ENCODE assay signal across 14 cellular contexts in the genomic region with DNA sequence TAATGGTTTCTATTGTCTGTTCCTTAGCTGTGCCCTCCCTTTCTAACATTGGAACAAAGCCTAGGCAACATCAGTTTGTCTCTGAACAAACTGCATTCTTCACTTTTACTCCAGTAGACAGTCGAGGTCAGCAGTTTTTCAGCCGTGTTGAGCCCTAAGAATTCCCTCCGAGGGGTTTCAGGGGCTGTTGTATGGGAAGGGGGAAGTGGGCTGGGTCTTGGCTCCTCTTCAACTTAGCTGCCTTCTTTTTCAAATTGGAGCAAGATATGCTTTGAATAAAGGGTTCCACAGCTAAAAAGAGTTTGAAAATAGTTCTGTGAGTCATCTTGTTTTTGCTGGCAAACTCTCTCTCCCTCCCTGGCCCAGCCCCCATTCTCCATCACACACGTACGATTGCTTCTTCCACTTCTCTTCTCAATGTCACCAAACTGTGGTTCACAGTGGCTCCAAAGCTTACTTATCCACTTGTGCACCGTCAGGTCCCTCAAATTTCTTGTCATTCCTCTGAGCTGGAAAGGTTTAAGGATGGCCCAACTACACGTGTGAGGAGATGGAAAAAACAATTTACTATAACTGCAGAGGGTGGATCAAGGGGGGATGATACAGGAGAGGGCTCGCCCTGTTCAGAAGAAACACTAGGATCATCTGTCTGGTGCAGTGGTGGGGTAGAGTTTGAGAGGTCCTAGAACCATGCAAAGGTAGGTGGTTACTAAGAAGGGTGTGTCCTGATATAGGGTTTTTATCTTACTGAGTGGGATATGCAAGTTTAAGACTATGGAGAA. TPM values are rescaled to one million over a fixed set of nuclear protein-coding genes. Genes with fewer than 3 reads are reported as not detected.
DNase-seq lines count a peak whose midpoint lies in the region; FAIRE-seq and TF ChIP-seq lines count a peak whose summit lies in the region.
"Had no signal": no experiment of that assay in that cellular context is flagged by ENCODE, and none has a peak within 500 bp of the region (broad histone marks: within the 10 kb centered on the region; RNA-seq: fewer than 3 reads in every experiment).

No MANE protein-coding gene starts in this region.

- H3K27me3 ChIP-seq in Karpas-422 (ENCODE audit: low read length): no peaks in the 10 kb centered on the region
- H3K27me3 ChIP-seq in astrocyte (ENCODE audit: insufficient read depth, low read length): no peaks in the 10 kb centered on the region
- no peaks in the 10 kb centered on the region for H3K27me3 ChIP-seq in right atrium auricular region
- no peaks in the 10 kb centered on the region for H3K27me3 ChIP-seq in testis
- H3K27me3 ChIP-seq: stomach had no signal

- H3K27me3 Mint-ChIP-seq in astrocyte (ENCODE audit: low read depth, unreplicated experiment): no peaks in the 10 kb centered on the region

- TF ChIP-seq CTCF in astrocyte (IDR thresholded peaks at IDR 0.05; ENCODE audit: insufficient read depth, low read depth, low read length): no peak
- TF ChIP-seq CTCF in right atrium auricular region (IDR thresholded peaks at IDR 0.05): no peak
- TF ChIP-seq CTCF in testis (IDR thresholded peaks at IDR 0.05): no peak

- H3K9me3 ChIP-seq in Karpas-422 (ENCODE audit: low read length): peaks cover 4% of the 10 kb centered on the region; the same call in 1 of the 2 replicates
- H3K9me3 ChIP-seq in astrocyte (ENCODE audit: insufficient read depth, low read depth, low read length): no peaks in the 10 kb centered on the region
- no peaks in the 10 kb centered on the region for H3K9me3 ChIP-seq in right atrium auricular region
- H3K9me3 ChIP-seq in testis: no peaks in the 10 kb centered on the region
- H3K9me3 ChIP-seq: stomach had no signal

- DNase-seq in Karpas-422 (peak; percentile 57), astrocyte (ENCODE audit: low read depth) (peak; percentile 69), right atrium auricular region (ENCODE audit: low spot score) (peak; percentile 68), testis (peak; percentile 58), A172 (ENCODE audit: low spot score) (no peak), GF-D8 (lab: John Stamatoyannopoulos, UW) (no peak), KG1 (lab: John Stamatoyannopoulos, UW) (no peak), SHP77 treated with DMSO at 0.1 percent for 48 hours (lab: John Stamatoyannopoulos, UW) (no peak)
- DNase-seq: activated T-cell treated with anti-CD3 and anti-CD28 coated beads for 4 hours; natural killer cell; NCI-H1417 treated with DMSO at 0.1 percent for 48 hours; stimulated activated CD4-positive, alpha-beta T cell treated with anti-CD3 and anti-CD28 coated beads, Interleukin-2, amount 100 ng/mL, for 24 hours; stomach had no signal

- no peaks in the 10 kb centered on the region for H3K9me3 Mint-ChIP-seq in astrocyte (ENCODE audit: unreplicated experiment)
- H3K9me3 Mint-ChIP-seq: natural killer cell had no signal

- intact Hi-C loops in testis (cut with DNase I; ENCODE audit: low total_unique reads): no loop called here

- H3K36me3 ChIP-seq in Karpas-422 (ENCODE audit: insufficient read depth, low read length): no peaks in the 10 kb centered on the region; the same call in 1 of the 2 replicates
- no peaks in the 10 kb centered on the region for H3K36me3 ChIP-seq in astrocyte (ENCODE audit: insufficient read depth, low read length)
- no peaks in the 10 kb centered on the region for H3K36me3 ChIP-seq in right atrium auricular region
- H3K36me3 ChIP-seq in testis (ENCODE audit: low read depth, missing control alignments): no peaks in the 10 kb centered on the region
- H3K36me3 ChIP-seq: stomach had no signal

- H3K9ac ChIP-seq in Karpas-422 (ENCODE audit: low read length) (peak overlapping the region; percentile 48), astrocyte (ENCODE audit: low read length) (peak overlapping the region; percentile 63)

- H3K4me2 ChIP-seq in Karpas-422 (ENCODE audit: low read depth, low read length, poor library complexity, severe bottlenecking) (peak overlapping the region; percentile 50), astrocyte (ENCODE audit: low read length) (peak overlapping the region; percentile 82)

- no peaks in the 10 kb centered on the region for H4K20me1 ChIP-seq in Karpas-422 (ENCODE audit: insufficient read depth, low read depth, low read length)
- no peaks in the 10 kb centered on the region for H4K20me1 ChIP-seq in astrocyte (ENCODE audit: insufficient read depth, low read length)

- H3K4me1 ChIP-seq in Karpas-422 (ENCODE audit: low read length): peaks cover 36% of the 10 kb centered on the region
- peaks cover 14% of the 10 kb centered on the region for H3K4me1 ChIP-seq in astrocyte (ENCODE audit: insufficient read depth, low read length)
- H3K4me1 ChIP-seq in right atrium auricular region: no peaks in the 10 kb centered on the region
- peaks cover 11% of the 10 kb centered on the region for H3K4me1 ChIP-seq in testis

- peak; percentile 84 for FAIRE-seq in astrocyte (lab: Jason Lieb, UNC)
- FAIRE-seq: H54 had no signal

- no peak for TF ChIP-seq POLR2A in testis (IDR thresholded peaks at IDR 0.05)

- H3K4me3 Mint-ChIP-seq in astrocyte (ENCODE audit: unreplicated experiment): no peak overlapping the region
- H3K4me3 Mint-ChIP-seq: natural killer cell had no signal

- H3K27ac ChIP-seq in Karpas-422 (ENCODE audit: low read length) (peak overlapping the region; percentile 47), astrocyte (ENCODE audit: low read depth, low read length) (peak overlapping the region; percentile 52), right atrium auricular region (no peak overlapping the region), testis (peak overlapping the region; percentile 65 to 73)
- H3K27ac ChIP-seq: stomach had no signal

- peak overlapping the region; percentile 37; the same call in 1 of the 2 replicates for H3K4me3 ChIP-seq in Karpas-422 (ENCODE audit: low read length)
- peak overlapping the region; percentile 22 for H3K4me3 ChIP-seq in astrocyte (ENCODE audit: insufficient read depth, low read depth, low read length)
- peak overlapping the region in 1 of 2 donors; percentile 14 for H3K4me3 ChIP-seq in right atrium auricular region
- no peak overlapping the region for H3K4me3 ChIP-seq in testis
- H3K4me3 ChIP-seq: stomach had no signal

- H2AFZ ChIP-seq in Karpas-422 (ENCODE audit: low read length) (peak overlapping the region; percentile 88), astrocyte (ENCODE audit: low read depth, low read length) (peak overlapping the region; percentile 61)

- H3K79me2 ChIP-seq in Karpas-422 (ENCODE audit: low read length) (no peaks in the 10 kb centered on the region), astrocyte (ENCODE audit: insufficient read depth, low read length) (no peaks in the 10 kb centered on the region)

- peaks cover 14% of the 10 kb centered on the region for H3K4me1 Mint-ChIP-seq in astrocyte (ENCODE audit: low read depth, unreplicated experiment)
- H3K4me1 Mint-ChIP-seq: natural killer cell had no signal

- H3K27ac Mint-ChIP-seq in astrocyte (ENCODE audit: unreplicated experiment): peak overlapping the region; percentile 70
- H3K27ac Mint-ChIP-seq: natural killer cell had no signal

- no peaks in the 10 kb centered on the region for H3K36me3 Mint-ChIP-seq in astrocyte (ENCODE audit: low read depth, unreplicated experiment)

- 32 to 43% methylated on average over 8 of the region's 8 CpGs for WGBS in testis, 2 donors

- H3K9me2 ChIP-seq in Karpas-422 (replicated peaks; ENCODE audit: insufficient read depth, low read length): no peaks in the 10 kb centered on the region

RNA-seq across cellular contexts. Expression of a gene that starts 9.2 kb away (rescaled TPM):
- total RNA-seq in Karpas-422 (2014; rRNA removed; shearing (Covaris generic); ENCODE audit: low replicate concordance): 20.0 and 20.8 TPM in 2 replicates
- 8.1 and 10.2 TPM in 2 replicates for total RNA-seq in astrocyte
- total RNA-seq in right atrium auricular region: 1 to 10 TPM; 2.6 to 5.8 TPM
- total RNA-seq in testis: 10 to 100 TPM; 18.8 to 21.2 TPM
- 7.6 TPM for polyA plus RNA-seq in testis (ENCODE audit: insufficient read depth, low read depth, low replicate concordance)
- 0.07 and 0.14 TPM in 2 replicates for total RNA-seq in A172 (2014; rRNA removed; shearing (Covaris generic))

Comparison
In these comparisons a context has a peak if more than half of its experiments do, and no peak if none do; other contexts are left out.
1. DNase-seq: peak in Karpas-422 (single experiment), astrocyte (single experiment), right atrium auricular region (single experiment) and testis (single experiment); none in A172 (single experiment), GF-D8 (single experiment), KG1 (single experiment) and SHP77 treated with DMSO at 0.1 percent for 48 hours (single experiment).
2. H3K27ac ChIP-seq: peak in Karpas-422 (single experiment), astrocyte (single experiment) and testis (2 of 2); none in right atrium auricular region (0 of 2).
3. H3K4me3 ChIP-seq: peak in Karpas-422 (single experiment) and astrocyte (single experiment); none in testis (0 of 2).